ENCODE assay signal across 1 cellular context in genomic region chr19:18203408-18203862, GRCh38.
TF ChIP-seq lines count a peak whose summit lies in the region.

No MANE protein-coding gene starts in this region.

TF ChIP-seq in A549, 52 proteins besides CTCF, POLR2A, EP300 and RAD21:
- no peak for TF ChIP-seq REST (IDR thresholded peaks at IDR 0.05)
- TF ChIP-seq FOXS1 (CRISPR knock-in tag; IDR thresholded peaks at IDR 0.05): no peak
- TF ChIP-seq BHLHE40 (IDR thresholded peaks at IDR 0.05; ENCODE audit: low read depth, low read length): no peak
- no peak for TF ChIP-seq MAX (IDR thresholded peaks at IDR 0.05)
- no peak for TF ChIP-seq RARB (CRISPR knock-in tag; IDR thresholded peaks at IDR 0.05)
- no peak for TF ChIP-seq ZNF302 (CRISPR knock-in tag; IDR thresholded peaks at IDR 0.05)
- no peak for TF ChIP-seq JUNB (IDR thresholded peaks at IDR 0.05)
- TF ChIP-seq CHD2 (IDR thresholded peaks at IDR 0.05; ENCODE audit: low read length, partially characterized antibody): no peak
- TF ChIP-seq JUN (IDR thresholded peaks at IDR 0.05): no peak
- no peak for TF ChIP-seq HES2 (IDR thresholded peaks at IDR 0.05)
- no peak for TF ChIP-seq NPAS2 (CRISPR knock-in tag; IDR thresholded peaks at IDR 0.05; ENCODE audit: borderline replicate concordance)
- no peak for TF ChIP-seq HEYL (CRISPR knock-in tag; IDR thresholded peaks at IDR 0.05)
- TF ChIP-seq ATOH8 (CRISPR knock-in tag; IDR thresholded peaks at IDR 0.05; ENCODE audit: low read depth): no peak
- no peak for TF ChIP-seq FOSB (CRISPR knock-in tag; IDR thresholded peaks at IDR 0.05)
- TF ChIP-seq RFX5 (IDR thresholded peaks at IDR 0.05): no peak
- TF ChIP-seq E2F6 (IDR thresholded peaks at IDR 0.05; ENCODE audit: borderline replicate concordance, low read depth): no peak
- no peak for TF ChIP-seq FOSL2 (IDR thresholded peaks at IDR 0.05)
- no peak for TF ChIP-seq FOSL2 (CRISPR knock-in tag; IDR thresholded peaks at IDR 0.05)
- no peak for TF ChIP-seq HOXB13 (CRISPR knock-in tag; IDR thresholded peaks at IDR 0.05; ENCODE audit: low read depth)
